Comparison of ENCODE assay signal across 8 cellular contexts in the genomic region with DNA sequence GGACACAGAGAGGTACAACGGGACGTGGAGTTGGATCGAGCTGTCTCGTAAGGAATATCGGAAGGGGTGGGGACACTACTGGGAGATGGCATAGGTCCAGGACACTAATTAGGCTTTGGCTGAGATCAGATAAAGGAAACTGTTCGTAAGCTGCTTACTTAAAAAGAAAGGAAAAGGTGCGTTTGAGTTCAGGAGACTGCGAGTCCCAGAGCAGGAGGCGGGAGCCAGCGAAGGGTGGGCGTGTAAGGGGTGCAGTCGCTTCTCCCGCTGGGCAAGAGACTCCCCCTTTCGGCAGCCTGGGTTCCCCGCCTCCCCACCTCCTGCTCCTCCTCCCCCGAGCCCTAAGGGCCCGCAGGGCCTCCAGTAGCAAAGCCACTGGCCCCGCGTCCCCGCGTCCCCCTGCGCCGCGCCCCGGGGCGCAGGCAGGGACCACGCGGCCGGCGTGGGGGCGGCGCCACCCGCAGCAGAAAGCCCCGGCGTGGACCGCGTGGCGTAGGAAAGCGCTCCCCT. TPM values are rescaled to one million over a fixed set of nuclear protein-coding genes. Genes with fewer than 3 reads are reported as not detected.
DNase-seq lines count a peak whose midpoint lies in the region; ATAC-seq and TF ChIP-seq lines count a peak whose summit lies in the region.

No MANE protein-coding gene starts in this region.

- H3K4me3 Mint-ChIP-seq in Calu3 (ENCODE audit: low read depth, unreplicated experiment): peak overlapping the region; percentile 83
- H3K4me3 Mint-ChIP-seq in activated naive CD8-positive, alpha-beta T cell treated with anti-CD3 and anti-CD28 coated beads for 36 hours: peak overlapping the region; percentile 90
- peak overlapping the region; percentile 77 for H3K4me3 Mint-ChIP-seq in progenitor cell of endocrine pancreas (ENCODE audit: low read depth)

- in situ Hi-C loops in SK-MEL-5 (cut with HindIII; ENCODE audit: low pct_unique_long_range_greater_than_20kb, low sequenced_read_pairs): no loop called here

- TF ChIP-seq CTCF in Calu3 (IDR thresholded peaks at IDR 0.05; ENCODE audit: unreplicated experiment) (no peak), progenitor cell of endocrine pancreas (IDR thresholded peaks at IDR 0.05; ENCODE audit: unreplicated experiment) (peak; percentile 19)

- H3K27me3 Mint-ChIP-seq in Calu3 (ENCODE audit: unreplicated experiment) (no peaks in the 10 kb centered on the region), progenitor cell of endocrine pancreas (peaks cover 27% of the 10 kb centered on the region)
- H3K27me3 Mint-ChIP-seq in activated naive CD8-positive, alpha-beta T cell treated with anti-CD3 and anti-CD28 coated beads for 36 hours: no peaks in the 10 kb centered on the region

- H3K27ac Mint-ChIP-seq in Calu3 (ENCODE audit: unreplicated experiment): no peak overlapping the region
- H3K27ac Mint-ChIP-seq in activated naive CD8-positive, alpha-beta T cell treated with anti-CD3 and anti-CD28 coated beads for 36 hours: peak overlapping the region; percentile 90
- H3K27ac Mint-ChIP-seq in progenitor cell of endocrine pancreas: peak overlapping the region; percentile 91

- H3K9me3 Mint-ChIP-seq in Calu3 (ENCODE audit: low read depth, unreplicated experiment): no peaks in the 10 kb centered on the region
- H3K9me3 Mint-ChIP-seq in activated naive CD8-positive, alpha-beta T cell treated with anti-CD3 and anti-CD28 coated beads for 36 hours: no peaks in the 10 kb centered on the region
- H3K9me3 Mint-ChIP-seq in progenitor cell of endocrine pancreas (ENCODE audit: low read depth): no peaks in the 10 kb centered on the region

- intact Hi-C loops in Calu3 (cut with micrococcal nuclease; ENCODE audit: unreplicated experiment) (no loop called here), left cardiac atrium (cut with DNase I) (no loop called here)

- H3K36me3 Mint-ChIP-seq in Calu3 (ENCODE audit: insufficient read depth, unreplicated experiment): peaks cover 7% of the 10 kb centered on the region
- H3K36me3 Mint-ChIP-seq in activated naive CD8-positive, alpha-beta T cell treated with anti-CD3 and anti-CD28 coated beads for 36 hours: peaks cover 21% of the 10 kb centered on the region
- no peaks in the 10 kb centered on the region for H3K36me3 Mint-ChIP-seq in progenitor cell of endocrine pancreas (ENCODE audit: insufficient read depth)

- ATAC-seq in GM19455 (IDR thresholded peaks at IDR 0.05; ENCODE audit: unreplicated experiment): peak; percentile 49
- peak; percentile 31 for ATAC-seq in HG03521 (IDR thresholded peaks at IDR 0.05; ENCODE audit: unreplicated experiment)
- peak; percentile 36 to 56 for ATAC-seq in left cardiac atrium

- BruUV-seq in Calu3 (replicated peaks; lab: Mats Ljungman, UMichigan): no TSS peak

- no peaks in the 10 kb centered on the region for H3K4me1 Mint-ChIP-seq in Calu3 (ENCODE audit: low read depth, unreplicated experiment)
- peaks cover 44% of the 10 kb centered on the region for H3K4me1 Mint-ChIP-seq in activated naive CD8-positive, alpha-beta T cell treated with anti-CD3 and anti-CD28 coated beads for 36 hours
- peaks cover 19% of the 10 kb centered on the region for H3K4me1 Mint-ChIP-seq in progenitor cell of endocrine pancreas (ENCODE audit: low read depth)

- CTCF ChIA-PET in Calu3 (lab: Charles Lee): interaction anchor here (0.6 kb wide), 1 partner anchor 27 kb away, joined by 5 read pairs; no protein-coding TSS in a partner anchor

- DNase-seq in Calu3: peak; percentile 37
- DNase-seq in SK-MEL-5 (ENCODE audit: low read depth, low spot score): peak; percentile 46
- peak; percentile 68 for DNase-seq in activated naive CD8-positive, alpha-beta T cell treated with anti-CD3 and anti-CD28 coated beads for 36 hours
- peak; percentile 66 for DNase-seq in left cardiac atrium
- peak; percentile 11 for DNase-seq in progenitor cell of endocrine pancreas (ENCODE audit: low spot score, unreplicated experiment)
- DNase-seq in middle frontal gyrus (ENCODE audit: extremely low spot score, low spot score): no peak

RNA-seq across cellular contexts. Expression of gene ABCC4, which starts 0.6 kb away (rescaled TPM):
- total RNA-seq in Calu3 (2022): 10.0 and 12.5 TPM in 2 replicates
- 95.1 and 97.1 TPM in 2 replicates for total RNA-seq in SK-MEL-5 (2014; rRNA removed; shearing (Covaris generic))
- polyA plus RNA-seq in SK-MEL-5 (2015; cell fraction: cytosol; rRNA removed): 52.0 and 73.6 TPM in 2 replicates
- 46.8 and 58.6 TPM in 2 replicates for polyA plus RNA-seq in SK-MEL-5 (2015; cell fraction: nucleus; rRNA removed)
- total RNA-seq in activated naive CD8-positive, alpha-beta T cell treated with anti-CD3 and anti-CD28 coated beads for 36 hours: 10 to 100 TPM; 11.4 to 11.6 TPM
- total RNA-seq in left cardiac atrium: 1 to 10 TPM; 4.4 to 8.6 TPM
- total RNA-seq in progenitor cell of endocrine pancreas: 7.5 and 10.7 TPM in 2 replicates
